17 cellular contexts compared by ENCODE assay signal in the genomic region with DNA sequence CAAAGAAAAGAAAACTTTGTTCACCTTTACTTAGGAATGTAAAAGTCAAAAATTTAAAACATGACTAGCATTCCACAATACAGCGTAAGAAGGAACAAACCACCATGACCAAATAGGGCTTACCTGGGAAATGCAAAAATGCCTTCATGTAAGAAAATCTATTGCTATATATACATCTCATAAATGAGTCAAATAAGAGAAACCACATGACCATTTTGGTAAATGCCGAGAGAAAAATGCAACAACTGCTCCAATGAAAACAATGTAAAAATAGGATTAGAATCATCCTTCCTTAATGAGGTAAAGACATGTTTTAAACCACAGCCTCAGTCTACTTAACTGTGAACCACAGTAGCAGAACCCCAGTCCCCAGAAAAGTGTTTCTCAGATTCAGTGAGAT. TPM values are rescaled to one million over a fixed set of nuclear protein-coding genes. Genes with fewer than 3 reads are reported as not detected.
DNase-seq lines count a peak whose midpoint lies in the region; ATAC-seq and TF ChIP-seq lines count a peak whose summit lies in the region.
"Had no signal": no experiment of that assay in that cellular context is flagged by ENCODE, and none has a peak within 500 bp of the region (broad histone marks: within the 10 kb centered on the region; RNA-seq: fewer than 3 reads in every experiment).

No MANE protein-coding gene starts in this region.

- H3K27me3 ChIP-seq in breast epithelium: no peaks in the 10 kb centered on the region
- no peaks in the 10 kb centered on the region for H3K27me3 ChIP-seq in tibial artery
- H3K27me3 ChIP-seq: adrenal gland had no signal

- peak overlapping the region; percentile 59 to 86 for H3K27ac ChIP-seq in breast epithelium
- H3K27ac ChIP-seq in tibial artery: peak overlapping the region; percentile 68 to 80
- H3K27ac ChIP-seq: KMS-11 had no signal

- peaks cover 22% of the 10 kb centered on the region for H3K27me3 Mint-ChIP-seq in stimulated activated memory B cell treated with anti-CD40 and anti-IgM and Interleukin-4, amounts not matched to agents 10 μg/mL and 1 μg/mL and 100 μg/mL, for 72 hours

- ATAC-seq in GM19395 (IDR thresholded peaks at IDR 0.05; ENCODE audit: unreplicated experiment) (no peak), GM19452 (IDR thresholded peaks at IDR 0.05; ENCODE audit: unreplicated experiment) (no peak)
- ATAC-seq in stimulated activated memory B cell treated with anti-CD40 and anti-IgM and Interleukin-4, amounts not matched to agents 10 μg/mL and 1 μg/mL and 100 μg/mL, for 72 hours: no peak
- ATAC-seq: naive thymus-derived CD8-positive, alpha-beta T cell had no signal

- H3K4me1 Mint-ChIP-seq in stimulated activated memory B cell treated with anti-CD40 and anti-IgM and Interleukin-4, amounts not matched to agents 10 μg/mL and 1 μg/mL and 100 μg/mL, for 72 hours: no peaks in the 10 kb centered on the region

- H3K4me1 ChIP-seq in breast epithelium (peaks cover 12% of the 10 kb centered on the region in 2 donors), tibial artery (peaks cover 0 to 37% (median 31%) of the 10 kb centered on the region in 4 donors)
- H3K4me1 ChIP-seq: adrenal gland had no signal

- H3K4me3 Mint-ChIP-seq in stimulated activated memory B cell treated with anti-CD40 and anti-IgM and Interleukin-4, amounts not matched to agents 10 μg/mL and 1 μg/mL and 100 μg/mL, for 72 hours: no peak overlapping the region
- H3K4me3 Mint-ChIP-seq: naive thymus-derived CD8-positive, alpha-beta T cell had no signal

- H3K4me3 ChIP-seq in breast epithelium (no peak overlapping the region), tibial artery (peak overlapping the region; percentile 6 to 7)
- H3K4me3 ChIP-seq: adrenal gland had no signal

- H3K36me3 Mint-ChIP-seq in stimulated activated memory B cell treated with anti-CD40 and anti-IgM and Interleukin-4, amounts not matched to agents 10 μg/mL and 1 μg/mL and 100 μg/mL, for 72 hours: no peaks in the 10 kb centered on the region
- H3K36me3 Mint-ChIP-seq: naive thymus-derived CD8-positive, alpha-beta T cell had no signal

- no peaks in the 10 kb centered on the region for H3K9me3 ChIP-seq in breast epithelium
- H3K9me3 ChIP-seq in tibial artery: no peaks in the 10 kb centered on the region
- H3K9me3 ChIP-seq: adrenal gland had no signal

- TF ChIP-seq POLR2A in breast epithelium (IDR thresholded peaks at IDR 0.05): no peak

- no peak overlapping the region for H3K27ac Mint-ChIP-seq in stimulated activated memory B cell treated with anti-CD40 and anti-IgM and Interleukin-4, amounts not matched to agents 10 μg/mL and 1 μg/mL and 100 μg/mL, for 72 hours
- H3K27ac Mint-ChIP-seq: naive thymus-derived CD8-positive, alpha-beta T cell had no signal

- no peaks in the 10 kb centered on the region for H3K36me3 ChIP-seq in breast epithelium
- H3K36me3 ChIP-seq in tibial artery: peaks cover 0 to 2% (median 0%) of the 10 kb centered on the region in 3 donors
- H3K36me3 ChIP-seq: adrenal gland had no signal

- TF ChIP-seq CTCF in breast epithelium (IDR thresholded peaks at IDR 0.05) (no peak), tibial artery (IDR thresholded peaks at IDR 0.05) (no peak)

- DNase-seq in LHCN-M2 (ENCODE audit: low read depth) (peak; percentile 58), breast epithelium (ENCODE audit: low spot score in 2 of 2) (no peak), hepatic stellate cell (ENCODE audit: low spot score) (peak; percentile 50), tibial artery (no peak)
- DNase-seq in stimulated activated CD4-positive, alpha-beta T cell treated with anti-CD3 and anti-CD28 coated beads, Interleukin-12 subunit alpha, Interleukin-12 subunit beta, amount 100 ng/mL, for 4 hours: no peak
- DNase-seq: activated CD4-positive, alpha-beta T cell treated with anti-CD3 and anti-CD28 coated beads for 48 hours; naive thymus-derived CD8-positive, alpha-beta T cell; NCI-H2029; NCI-H748 treated with DMSO at 0.1 percent for 48 hours; RPMI8226; stimulated activated naive CD4-positive, alpha-beta T cell treated with Interleukin-2 at 50 U/mL for 16 hours; T-helper 9 cell had no signal

- intact Hi-C loops in breast epithelium (cut with DNase I; ENCODE audit: low total_unique reads) (no loop called here), tibial artery (cut with DNase I; ENCODE audit: low total_unique reads) (no loop called here)

- no peaks in the 10 kb centered on the region for H3K9me3 Mint-ChIP-seq in stimulated activated memory B cell treated with anti-CD40 and anti-IgM and Interleukin-4, amounts not matched to agents 10 μg/mL and 1 μg/mL and 100 μg/mL, for 72 hours
- H3K9me3 Mint-ChIP-seq: naive thymus-derived CD8-positive, alpha-beta T cell had no signal

RNA-seq across cellular contexts. Expression of a gene that starts 49.4 kb away (rescaled TPM):
- total RNA-seq in LHCN-M2 (2014; rRNA removed): 114 and 115 TPM in 2 replicates
- 56.3 TPM for polyA plus RNA-seq in LHCN-M2 (2012)
- 100 to 1,000 TPM; 111 to 161 (median 117) TPM for total RNA-seq in breast epithelium

Comparison
In these comparisons a context has a peak if more than half of its experiments do, and no peak if none do; other contexts are left out.
1. DNase-seq: peak in LHCN-M2 (single experiment) and hepatic stellate cell (single experiment); none in breast epithelium (0 of 2), tibial artery (0 of 2) and stimulated activated CD4-positive, alpha-beta T cell treated with anti-CD3 and anti-CD28 coated beads, Interleukin-12 subunit alpha, Interleukin-12 subunit beta, amount 100 ng/mL, for 4 hours (single experiment).
2. H3K4me3 ChIP-seq: peak in tibial artery (2 of 2); none in breast epithelium (0 of 3).